In the genomic region with DNA sequence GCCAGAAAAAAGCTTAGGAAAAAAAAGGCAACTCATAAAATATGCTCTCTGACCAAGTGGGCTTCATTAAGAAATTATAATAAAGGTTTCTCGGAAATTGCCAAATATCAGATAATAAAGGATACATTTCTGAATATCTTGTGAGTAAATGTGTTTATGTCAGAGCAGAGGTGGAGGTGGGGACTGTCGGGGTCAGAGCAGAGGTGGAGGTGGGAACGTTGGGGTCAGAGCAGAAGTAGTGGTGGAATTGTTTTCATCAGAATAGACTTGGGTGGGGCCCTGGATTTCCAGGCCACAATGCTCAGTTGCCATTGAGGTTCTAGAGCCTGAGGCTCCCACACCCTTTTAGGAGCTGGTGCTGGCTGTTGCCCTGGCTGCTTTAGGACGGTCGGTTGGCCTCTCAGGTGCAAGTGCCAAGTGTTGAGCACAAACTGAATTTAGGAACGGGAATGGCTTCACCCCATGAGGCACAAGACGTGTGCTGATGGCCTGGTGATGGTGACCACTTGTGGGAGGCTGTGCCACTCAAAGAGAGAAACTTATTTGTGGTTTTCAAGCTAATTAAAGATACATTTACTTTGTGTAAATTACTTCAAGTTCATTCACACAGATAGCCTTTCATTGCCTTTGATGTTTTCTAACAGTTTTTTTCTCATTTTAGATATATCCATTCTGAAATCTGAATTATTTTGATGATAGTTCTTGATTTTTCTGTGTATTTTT, we compare ENCODE assay signal across 8 cellular contexts.
DNase-seq lines count a peak whose midpoint lies in the region; ATAC-seq and TF ChIP-seq lines count a peak whose summit lies in the region.

No MANE protein-coding gene starts in this region.

- no peaks in the 10 kb centered on the region for H3K9me2 ChIP-seq in hepatocyte (replicated peaks; ENCODE audit: insufficient read depth)

- H4K20me1 ChIP-seq in hepatocyte (ENCODE audit: insufficient read depth, poor library complexity, severe bottlenecking): no peaks in the 10 kb centered on the region

- no peak for TF ChIP-seq CTCF in hepatocyte (IDR thresholded peaks at IDR 0.05; ENCODE audit: poor library complexity)

- no peak overlapping the region for H3K27ac ChIP-seq in hepatocyte

- no peaks in the 10 kb centered on the region for H3K79me2 ChIP-seq in hepatocyte

- H2AFZ ChIP-seq in hepatocyte: no peak overlapping the region

- ATAC-seq in activated naive CD4-positive, alpha-beta T cell treated with anti-CD3 and anti-CD28 coated beads, Interleukin-2, amount 50 U/mL, for 72 hours: peak in 1 of 2 donors; percentile 50
- no peak for ATAC-seq in GM21390 (IDR thresholded peaks at IDR 0.05; ENCODE audit: unreplicated experiment)

- H3K9me3 ChIP-seq in hepatocyte (ENCODE audit: low read depth): no peaks in the 10 kb centered on the region

- WGBS in hepatocyte (ENCODE audit: low lambda C conversion rate, missing lambda C conversion rate): 86% methylated on average over 7 of the region's 7 CpGs

- no peak overlapping the region for H3K4me3 ChIP-seq in hepatocyte

- no peaks in the 10 kb centered on the region for H3K36me3 ChIP-seq in hepatocyte (replicated peaks; ENCODE audit: insufficient read depth, low read depth)

- H3K4me1 ChIP-seq in hepatocyte (ENCODE audit: insufficient read depth): no peaks in the 10 kb centered on the region

- peak; percentile 10 to 37 for DNase-seq in activated CD4-positive, alpha-beta T cell treated with anti-CD3 and anti-CD28 coated beads for 4 hours
- DNase-seq in activated CD4-positive, alpha-beta T cell treated with anti-CD3 and anti-CD28 coated beads, Interleukin-2, amount 50 U/mL, for 48 hours: no peak
- DNase-seq in HT1080 (ENCODE audit: low read depth): peak; percentile 44
- no peak for DNase-seq in activated naive CD4-positive, alpha-beta T cell treated with anti-CD3 and anti-CD28 coated beads, Interleukin-2, amount 50 U/mL, for 72 hours (ENCODE audit: low spot score in 2 of 2)
- peak; percentile 82 for DNase-seq in hepatocyte (ENCODE audit: low spot score)
- peak; percentile 7 for DNase-seq in stimulated activated naive CD4-positive, alpha-beta T cell treated with Interleukin-2 at 50 U/mL for 16 hours (lab: John Stamatoyannopoulos, UW)
- no peak for DNase-seq in AML-193 (lab: John Stamatoyannopoulos, UW)

- no peaks in the 10 kb centered on the region for H3K9me3 Mint-ChIP-seq in activated naive CD4-positive, alpha-beta T cell treated with anti-CD3 and anti-CD28 coated beads, Interleukin-2, amount 50 U/mL, for 72 hours

- no peaks in the 10 kb centered on the region for H3K27me3 ChIP-seq in hepatocyte

- H3K27ac Mint-ChIP-seq in activated naive CD4-positive, alpha-beta T cell treated with anti-CD3 and anti-CD28 coated beads, Interleukin-2, amount 50 U/mL, for 72 hours: peak overlapping the region; percentile 21 to 34

- H3K4me2 ChIP-seq in hepatocyte: no peak overlapping the region

- no peaks in the 10 kb centered on the region for H3K36me3 Mint-ChIP-seq in activated naive CD4-positive, alpha-beta T cell treated with anti-CD3 and anti-CD28 coated beads, Interleukin-2, amount 50 U/mL, for 72 hours

Comparison
In these comparisons a context has a peak if more than half of its experiments do, and no peak if none do; other contexts are left out.
1. DNase-seq: peak in activated CD4-positive, alpha-beta T cell treated with anti-CD3 and anti-CD28 coated beads for 4 hours (2 of 2), HT1080 (single experiment), hepatocyte (single experiment) and stimulated activated naive CD4-positive, alpha-beta T cell treated with Interleukin-2 at 50 U/mL for 16 hours (single experiment); none in activated CD4-positive, alpha-beta T cell treated with anti-CD3 and anti-CD28 coated beads, Interleukin-2, amount 50 U/mL, for 48 hours (0 of 2), activated naive CD4-positive, alpha-beta T cell treated with anti-CD3 and anti-CD28 coated beads, Interleukin-2, amount 50 U/mL, for 72 hours (0 of 2) and AML-193 (0 of 2).